In genomic region chr5:110062246-110062645, GRCh38 we compare ENCODE assay signal across 6 cellular contexts.
"Had no signal": no experiment of that assay in that cellular context is flagged by ENCODE, and none has a peak within 500 bp of the region (broad histone marks: within the 10 kb centered on the region; RNA-seq: fewer than 3 reads in every experiment).

No MANE protein-coding gene starts in this region.

- H3K4me3 ChIP-seq: GM23338 had no signal

- FAIRE-seq: H1, H54, HTR-8/SVneo had no signal

- H3K4me2 ChIP-seq: GM23338 had no signal

- ATAC-seq: GM23338 had no signal

- DNase-seq: H9, HCEC 1CT had no signal
